Comparison of ENCODE assay signal across 1 cellular context in the genomic region with DNA sequence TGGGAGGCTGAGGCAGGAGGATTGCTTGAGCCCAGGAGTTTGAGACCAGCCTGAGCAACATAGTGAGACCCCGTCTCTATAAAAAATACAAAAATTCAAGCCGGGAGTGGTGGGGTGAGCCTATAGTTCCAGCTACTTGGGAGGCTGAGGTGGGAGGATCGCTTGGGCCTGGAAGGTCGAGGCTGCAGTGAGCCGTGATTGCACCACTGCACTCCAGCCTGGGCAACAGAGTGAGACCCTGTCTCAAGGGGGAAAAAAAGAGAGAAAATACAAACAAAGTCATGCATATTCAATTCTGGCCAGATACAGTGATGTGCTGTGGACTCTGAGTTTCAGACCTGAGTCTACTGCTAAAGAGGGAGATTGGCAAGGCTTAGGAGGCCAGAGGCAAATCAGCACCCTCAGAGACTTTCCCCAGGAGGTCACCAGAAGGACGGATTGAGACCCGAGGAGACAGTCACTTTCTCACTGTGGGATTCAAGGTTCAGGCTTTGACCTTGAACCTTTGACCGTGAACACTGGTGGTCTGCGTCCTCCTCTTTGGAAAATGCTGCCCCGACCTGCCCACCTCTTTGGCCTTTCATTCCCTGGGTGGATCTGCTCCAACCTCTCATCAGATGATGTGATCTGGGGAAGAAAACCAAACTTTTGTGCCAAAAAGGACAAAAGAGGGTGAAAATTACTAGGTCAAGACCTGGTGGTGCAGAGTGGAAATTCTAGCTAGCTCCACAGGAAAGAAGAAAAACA.
TF ChIP-seq lines count a peak whose summit lies in the region.

No MANE protein-coding gene starts in this region.

TF ChIP-seq in HEK293T, 16 proteins besides CTCF, POLR2A, EP300 and RAD21 (continued from another document):
- TF ChIP-seq FOXA1 (IDR thresholded peaks at IDR 0.05) (no peak), PKNOX1 (IDR thresholded peaks at IDR 0.05) (no peak), FOXM1 (IDR thresholded peaks at IDR 0.05; ENCODE audit: borderline replicate concordance) (no peak), FOXK2 (IDR thresholded peaks at IDR 0.05) (no peak), LEF1 (IDR thresholded peaks at IDR 0.05; ENCODE audit: borderline replicate concordance) (no peak), ARNT (IDR thresholded peaks at IDR 0.05) (no peak), ELF4 (IDR thresholded peaks at IDR 0.05) (no peak)
